ENCODE assay signal across 12 cellular contexts in the genomic region with DNA sequence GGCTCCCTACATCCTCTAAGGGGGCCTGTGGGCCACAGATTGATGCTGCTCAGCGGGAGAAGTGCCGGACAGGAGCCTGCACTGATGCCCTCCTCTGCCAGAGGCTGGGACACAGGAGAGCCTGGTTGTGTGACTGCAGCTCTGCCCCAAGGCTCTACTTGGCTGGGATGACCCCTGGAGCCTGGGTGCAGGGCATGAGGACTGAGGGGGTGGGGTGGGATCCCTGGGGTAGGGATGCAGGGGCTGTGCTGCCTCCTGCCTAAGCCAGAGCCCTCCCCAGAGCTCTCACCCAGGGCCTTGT. TPM values are rescaled to one million over a fixed set of nuclear protein-coding genes. Genes with fewer than 3 reads are reported as not detected.
"Had no signal": no experiment of that assay in that cellular context is flagged by ENCODE, and none has a peak within 500 bp of the region (broad histone marks: within the 10 kb centered on the region; RNA-seq: fewer than 3 reads in every experiment).

No MANE protein-coding gene starts in this region.

- H3K27ac ChIP-seq: ascending aorta, cardiac muscle cell, hepatocyte, uterus had no signal

- H3K4me1 ChIP-seq: ascending aorta had no signal

- ATAC-seq: activated T-cell treated with anti-CD3 and anti-CD28 coated beads, Interleukin-2, amount 50 U/mL, for 4 hours; stimulated activated effector memory CD8-positive, alpha-beta T cell treated with anti-CD3 and anti-CD28 coated beads, Interleukin-12 subunit alpha, Interleukin-12 subunit beta, amount 100 ng/mL, for 72 hours had no signal

- H3K36me3 ChIP-seq: ascending aorta, cardiac muscle cell, neutrophil, uterus had no signal

- H2AFZ ChIP-seq: hepatocyte had no signal

- H3K4me2 ChIP-seq: hepatocyte had no signal

- H3K4me3 ChIP-seq: ascending aorta, cardiac muscle cell, hepatocyte, uterus had no signal

- H3K79me2 ChIP-seq: hepatocyte had no signal

- DNase-seq: activated CD4-positive, alpha-beta memory T cell treated with anti-CD3 and anti-CD28 coated beads for 36 hours; activated CD4-positive, alpha-beta T cell treated with anti-CD3 and anti-CD28 coated beads for 1 hour; activated naive CD8-positive, alpha-beta T cell treated with anti-CD3 and anti-CD28 coated beads, Interleukin-2, amount 10 ng/mL, durations not matched to agents 7 days and 5 days; activated T-cell treated with anti-CD3 and anti-CD28 coated beads, Interleukin-2, amount 50 U/mL, for 4 hours; naive thymus-derived CD4-positive, alpha-beta T cell; uterus had no signal

- H3K27me3 ChIP-seq: ascending aorta, cardiac muscle cell, hepatocyte, uterus had no signal

- H3K9me3 ChIP-seq: neutrophil, uterus had no signal

RNA-seq across cellular contexts. Expression of a gene that starts 0.6 kb away (rescaled TPM):
- total RNA-seq: activated CD4-positive, alpha-beta memory T cell treated with anti-CD3 and anti-CD28 coated beads for 36 hours; activated naive CD8-positive, alpha-beta T cell treated with anti-CD3 and anti-CD28 coated beads, Interleukin-2, amount 10 ng/mL, durations not matched to agents 7 days and 5 days; ascending aorta; cardiac muscle cell; hepatocyte; naive thymus-derived CD4-positive, alpha-beta T cell; T-helper 2 cell treated with Interferon-gamma antibody and Interleukin-4, amounts not matched to agents 100 ng/mL and 5 ng/mL, for 36 hours; uterus had no signal
- polyA plus RNA-seq: cardiac muscle cell, hepatocyte had no signal
